ENCODE assay signal across 19 cellular contexts in genomic region chr1:77133731-77134358, GRCh38.
DNase-seq lines count a peak whose midpoint lies in the region; ATAC-seq and TF ChIP-seq lines count a peak whose summit lies in the region.
"Had no signal": no experiment of that assay in that cellular context is flagged by ENCODE, and none has a peak within 500 bp of the region (broad histone marks: within the 10 kb centered on the region; RNA-seq: fewer than 3 reads in every experiment).

No MANE protein-coding gene starts in this region.

- no peaks in the 10 kb centered on the region for H3K36me3 Mint-ChIP-seq in T-helper 17 cell (ENCODE audit: low read depth)

- H3K27me3 ChIP-seq in right atrium auricular region (no peaks in the 10 kb centered on the region), tibial artery (no peaks in the 10 kb centered on the region)
- H3K27me3 ChIP-seq: BE2C had no signal

- peaks cover 0 to 7% of the 10 kb centered on the region in 2 donors for H3K4me1 ChIP-seq in right atrium auricular region
- no peaks in the 10 kb centered on the region for H3K4me1 ChIP-seq in tibial artery
- H3K4me1 ChIP-seq: BE2C had no signal

- ATAC-seq in left ventricle myocardium superior (peak; percentile 51), T-helper 17 cell (no peak), left colon (no peak), GM21515 (IDR thresholded peaks at IDR 0.05; ENCODE audit: unreplicated experiment) (no peak)

- no peak overlapping the region for H3K4me3 ChIP-seq in right atrium auricular region
- no peak overlapping the region for H3K4me3 ChIP-seq in tibial artery
- H3K4me3 ChIP-seq: GM23248 had no signal

- H3K36me3 ChIP-seq in right atrium auricular region: no peaks in the 10 kb centered on the region
- H3K36me3 ChIP-seq in tibial artery: no peaks in the 10 kb centered on the region
- H3K36me3 ChIP-seq: BE2C had no signal

- DNase-seq in left ventricle myocardium superior (no peak), right atrium auricular region (ENCODE audit: low spot score) (no peak), T-helper 17 cell (no peak), cerebellar cortex (ENCODE audit: low spot score) (peak; percentile 24), left colon (no peak), tibial artery (no peak)
- DNase-seq: BE2C; CD4-positive, CD25-positive, alpha-beta regulatory T cell; CD8-positive, alpha-beta memory T cell; COR-L47; DMS 273 treated with DMSO at 0.1 percent for 48 hours; DMS53; DND-41; HCEC 1CT; KG1 had no signal

- H3K9me3 ChIP-seq in right atrium auricular region (no peaks in the 10 kb centered on the region), T-helper 17 cell (ENCODE audit: control insufficient read depth, low read length, poor library complexity, severe bottlenecking) (no peaks in the 10 kb centered on the region), tibial artery (no peaks in the 10 kb centered on the region)
- H3K9me3 ChIP-seq: BE2C had no signal

- H3K27ac ChIP-seq in right atrium auricular region (no peak overlapping the region), tibial artery (no peak overlapping the region)
- H3K27ac ChIP-seq: GM23248, HL-60 had no signal

- TF ChIP-seq CTCF in right atrium auricular region (IDR thresholded peaks at IDR 0.05) (no peak), tibial artery (IDR thresholded peaks at IDR 0.05) (no peak)

- peak overlapping the region; percentile 74 for H3K27ac Mint-ChIP-seq in T-helper 17 cell
- H3K27ac Mint-ChIP-seq: CD4-positive, CD25-positive, alpha-beta regulatory T cell had no signal

- intact Hi-C loops in left ventricle myocardium superior (cut with micrococcal nuclease): no loop called here
- intact Hi-C loops in left colon (cut with DNase I, micrococcal nuclease): no loop called here
- intact Hi-C loops in tibial artery (cut with DNase I; ENCODE audit: low total_unique reads): loop anchor here (10.0 kb wide), 1 partner anchor 979 kb away; no protein-coding TSS in a partner anchor

- H3K27me3 Mint-ChIP-seq in T-helper 17 cell: no peaks in the 10 kb centered on the region
- H3K27me3 Mint-ChIP-seq: CD4-positive, CD25-positive, alpha-beta regulatory T cell; CD8-positive, alpha-beta memory T cell; IgD-negative memory B cell had no signal

- H3K4me1 Mint-ChIP-seq in T-helper 17 cell: peaks cover 2% of the 10 kb centered on the region
- H3K4me1 Mint-ChIP-seq: CD8-positive, alpha-beta memory T cell; IgD-negative memory B cell had no signal

- no peak overlapping the region for H3K4me3 Mint-ChIP-seq in T-helper 17 cell
- H3K4me3 Mint-ChIP-seq: CD4-positive, CD25-positive, alpha-beta regulatory T cell; CD8-positive, alpha-beta memory T cell; IgD-negative memory B cell had no signal
